ENCODE assay signal across 8 cellular contexts in the genomic region with DNA sequence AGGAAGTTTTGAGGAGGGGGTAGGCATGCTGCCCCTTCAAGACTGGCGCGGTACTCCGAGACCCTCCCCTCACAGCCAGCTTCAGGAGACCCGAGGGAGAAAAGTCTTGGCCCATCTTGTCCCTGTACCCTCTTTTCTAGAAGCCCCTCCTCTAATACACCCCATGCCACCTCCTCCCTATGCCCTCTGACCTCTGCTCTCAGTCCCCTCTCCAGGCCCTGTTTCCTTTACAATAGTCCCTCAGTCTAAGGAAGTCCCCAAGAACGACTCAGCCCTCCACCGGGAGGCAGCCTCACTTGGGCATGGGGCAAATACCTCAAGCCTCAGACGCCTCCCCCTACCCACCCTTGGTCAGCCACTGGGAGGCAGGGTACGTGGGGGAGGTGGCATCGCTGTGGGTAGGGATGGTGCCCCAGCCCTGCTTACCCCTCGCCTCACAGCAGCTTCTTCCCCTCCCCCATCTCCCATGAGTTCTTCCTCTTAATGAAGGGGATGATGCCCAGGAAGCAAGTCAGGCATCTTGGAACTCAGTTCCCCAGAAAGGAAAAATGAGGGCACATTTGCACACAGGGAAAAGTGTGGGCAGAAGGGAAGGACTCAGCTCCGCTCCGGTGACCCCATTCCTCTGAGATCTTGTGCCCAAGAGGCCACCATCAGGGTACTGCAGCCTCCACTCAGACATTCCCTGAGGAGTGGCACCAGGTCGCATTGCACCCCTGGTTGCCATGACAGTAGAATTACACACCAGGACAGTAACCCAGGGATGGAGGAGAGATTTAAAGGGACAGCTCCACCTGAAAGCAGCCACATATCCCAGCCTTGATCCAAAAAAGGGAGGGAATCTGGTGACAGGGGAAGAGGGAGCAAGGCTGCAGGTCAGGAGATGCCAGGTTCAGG. TPM values are rescaled to one million over a fixed set of nuclear protein-coding genes. Genes with fewer than 3 reads are reported as not detected.
DNase-seq lines count a peak whose midpoint lies in the region; ATAC-seq and TF ChIP-seq lines count a peak whose summit lies in the region.

No MANE protein-coding gene starts in this region.

- TF ChIP-seq EP300 in Ishikawa (IDR thresholded peaks at IDR 0.05; ENCODE audit: borderline replicate concordance) = no peak

- H3K4me3 Mint-ChIP-seq in chondrocyte (ENCODE audit: unreplicated experiment) (peak overlapping the region; percentile 81), nephron (peak overlapping the region; percentile 85 to 88 (median 86))

- H3K36me3 Mint-ChIP-seq in chondrocyte (ENCODE audit: low read depth) = peaks cover 11% of the 10 kb centered on the region
- H3K36me3 Mint-ChIP-seq in nephron (ENCODE audit: low read depth) = peaks cover 6% of the 10 kb centered on the region

- no peaks in the 10 kb centered on the region for H3K9me3 Mint-ChIP-seq in chondrocyte (ENCODE audit: low read depth)
- no peaks in the 10 kb centered on the region for H3K9me3 Mint-ChIP-seq in nephron

- ATAC-seq in GM19455 (IDR thresholded peaks at IDR 0.05; ENCODE audit: unreplicated experiment) = no peak

- no peak for TF ChIP-seq CTCF in C4-2B (conservative IDR thresholded peaks at IDR 0.05)
- no peak for TF ChIP-seq CTCF in chondrocyte (IDR thresholded peaks at IDR 0.05)
- no peak for TF ChIP-seq CTCF in nephron (IDR thresholded peaks at IDR 0.05; ENCODE audit: unreplicated experiment in 3 of 3)

- H3K27me3 Mint-ChIP-seq in chondrocyte (ENCODE audit: low read depth) (no peaks in the 10 kb centered on the region), nephron (ENCODE audit: low read depth) (peaks cover 8% of the 10 kb centered on the region)

- no peak for TF ChIP-seq RAD21 in Ishikawa (IDR thresholded peaks at IDR 0.05; ENCODE audit: low read depth)

- no peak for DNase-seq in chondrocyte (ENCODE audit: low spot score)
- DNase-seq in posterior vena cava (ENCODE audit: low spot score) = no peak
- no peak for DNase-seq in NCI-H1694 treated with DMSO at 0.1 percent for 48 hours (lab: John Stamatoyannopoulos, UW)
- DNase-seq in globus pallidus (ENCODE audit: low spot score) = no peak

- H3K27ac ChIP-seq in C4-2B = peak overlapping the region; percentile 64

- H3K27ac Mint-ChIP-seq in chondrocyte (ENCODE audit: unreplicated experiment) = no peak overlapping the region
- peak overlapping the region in 1 of 3 experiments; percentile 35 for H3K27ac Mint-ChIP-seq in nephron

- intact Hi-C loops in posterior vena cava (cut with DNase I) = no loop called here

- H3K4me1 Mint-ChIP-seq in chondrocyte (ENCODE audit: low read depth) = peaks cover 20% of the 10 kb centered on the region
- H3K4me1 Mint-ChIP-seq in nephron = peaks cover 24% of the 10 kb centered on the region

TF ChIP-seq in Ishikawa, 13 proteins besides CTCF, POLR2A, EP300 and RAD21:
- no peak for TF ChIP-seq FOXM1 (IDR thresholded peaks at IDR 0.05; ENCODE audit: borderline replicate concordance, low read depth)
- peak; percentile 43; the same call in 1 of the 2 replicates for TF ChIP-seq ZBTB7A (IDR thresholded peaks at IDR 0.05; ENCODE audit: low read depth)

RNA-seq across cellular contexts. Expression of gene MPP2, which starts 6.2 kb away (rescaled TPM):
- total RNA-seq in chondrocyte (7.0 to 7.8 TPM (median 7.5 TPM) in 3 replicates), posterior vena cava (10 to 100 TPM; 11.4 to 15.5 TPM)

RNA-seq across cellular contexts. Expression of gene PPY, which starts 41.2 kb away (rescaled TPM):
- total RNA-seq in chondrocyte (not detected in 3 replicates), posterior vena cava (not detected)

RNA-seq across cellular contexts. Expression of gene PYY, which starts 52.6 kb away (rescaled TPM):
- total RNA-seq in chondrocyte = not detected in 3 replicates
- not detected for total RNA-seq in posterior vena cava

RNA-seq across cellular contexts. Expression of gene CD300LG, which starts 54.1 kb away (rescaled TPM):
- 0.15 TPM in 1 of 3 replicates, not detected in the others for total RNA-seq in chondrocyte
- 1 to 10 TPM; 3.5 to 5.1 TPM for total RNA-seq in posterior vena cava
